In genomic region chr6:25025248-25025918, GRCh38 we compare ENCODE assay signal across 2 cellular contexts.
TF ChIP-seq lines count a peak whose summit lies in the region.

No MANE protein-coding gene starts in this region.

TF ChIP-seq in HepG2, 621 proteins besides CTCF, POLR2A, EP300 and RAD21 (continued from another document):
- TF ChIP-seq CBX2 (IDR thresholded peaks at IDR 0.05; ENCODE audit: low read depth, low read length) (0 out of 2 replicates have a peak, but pooled peaks have one; percentile 43), CBX2 (CRISPR knock-in tag; IDR thresholded peaks at IDR 0.05; ENCODE audit: low read depth) (no peak), ZNF407 (CRISPR knock-in tag; IDR thresholded peaks at IDR 0.05; ENCODE audit: not compliant biosample characterization) (no peak), ELF3 (CRISPR knock-in tag; IDR thresholded peaks at IDR 0.05) (no peak)

TF ChIP-seq in K562, 482 proteins besides CTCF, POLR2A, EP300 and RAD21 (continued from another document):
- no peak for TF ChIP-seq TOE1 (IDR thresholded peaks at IDR 0.05; ENCODE audit: borderline replicate concordance)
- no peak for TF ChIP-seq TOE1 (CRISPR knock-in tag; IDR thresholded peaks at IDR 0.05; ENCODE audit: borderline replicate concordance, low read depth)
- TF ChIP-seq MAFG (tag; conservative IDR thresholded peaks at IDR 0.05), result peak; percentile 95
- TF ChIP-seq MAFK (IDR thresholded peaks at IDR 0.05; ENCODE audit: low read length), result peak; percentile 72
- peak; percentile 68 for TF ChIP-seq NFE2 (IDR thresholded peaks at IDR 0.05; ENCODE audit: low read depth)
- TF ChIP-seq CBX1 (IDR thresholded peaks at IDR 0.05; ENCODE audit: low read depth), result no peak
- no peak for TF ChIP-seq IRF1 (CRISPR knock-in tag; IDR thresholded peaks at IDR 0.05; ENCODE audit: borderline replicate concordance)
- TF ChIP-seq VEZF1 (CRISPR knock-in tag; IDR thresholded peaks at IDR 0.05), result no peak
- TF ChIP-seq C11orf30 (IDR thresholded peaks at IDR 0.05; ENCODE audit: low read depth), result peak; percentile 92
- TF ChIP-seq CBX8 (IDR thresholded peaks at IDR 0.05; ENCODE audit: borderline replicate concordance, extremely low read depth, low read depth, low read length, poor library complexity, severe bottlenecking), result peak; percentile 78
- TF ChIP-seq ZNF277 (CRISPR knock-in tag; IDR thresholded peaks at IDR 0.05; ENCODE audit: borderline replicate concordance), result no peak
- TF ChIP-seq ILF3 (IDR thresholded peaks at IDR 0.05; ENCODE audit: borderline replicate concordance), result no peak
- TF ChIP-seq FOXJ2 (tag; IDR thresholded peaks at IDR 0.05), result peak; percentile 70
